Comparison of ENCODE assay signal across 20 cellular contexts in genomic region chr10:130244031-130244927, GRCh38.
"Had no signal": no experiment of that assay in that cellular context is flagged by ENCODE, and none has a peak within 500 bp of the region (broad histone marks: within the 10 kb centered on the region; RNA-seq: fewer than 3 reads in every experiment).

No MANE protein-coding gene starts in this region.

- H3K36me3 ChIP-seq: left lung, tibial artery, uterus had no signal

- H3K27ac ChIP-seq: left lung, psoas muscle, tibial artery, uterus, VCaP had no signal

- H3K4me1 ChIP-seq: left lung, psoas muscle, tibial artery had no signal

- ATAC-seq: left lung, natural killer cell, psoas muscle, right cardiac atrium had no signal

- H3K27me3 ChIP-seq: tibial artery, uterus had no signal

- H3K4me3 ChIP-seq: left lung, psoas muscle, tibial artery, uterus had no signal

- DNase-seq: activated CD4-positive, alpha-beta T cell treated with anti-CD3 and anti-CD28 coated beads, Interleukin-2, amount 10 ng/mL, durations not matched to agents 7 days and 5 days; activated CD4-positive, CD25-positive, alpha-beta regulatory T cell treated with anti-CD3 and anti-CD28 coated beads, Interleukin-2, amount 50 U/mL, for 72 hours; activated effector memory CD4-positive, alpha-beta T cell treated with anti-CD3 and anti-CD28 coated beads, Interleukin-2, amount 50 U/mL, for 16 hours; activated naive CD4-positive, alpha-beta T cell treated with anti-CD3 and anti-CD28 coated beads, Interleukin-2, amount 10 ng/mL, durations not matched to agents 7 days and 5 days; activated T-cell treated with anti-CD3 and anti-CD28 coated beads for 4 hours; amygdala; cerebellar nuclear complex; effector CD4-positive, alpha-beta T cell; erythroblast; foreskin fibroblast; left lung; natural killer cell; psoas muscle; right cardiac atrium; stimulated activated CD4-positive, alpha-beta T cell treated with anti-CD3 and anti-CD28 coated beads, Interleukin-12 subunit alpha, Interleukin-12 subunit beta, amount 100 ng/mL, for 4 hours; stimulated activated CD4-positive, alpha-beta T cell treated with anti-CD3 and anti-CD28 coated beads, Interleukin-4, amount 100 ng/mL, for 4 hours; T-helper 2 cell; tibial artery; uterus had no signal
